ENCODE assay signal across 12 cellular contexts in genomic region chr10:7035111-7035761, GRCh38.
DNase-seq lines count a peak whose midpoint lies in the region; ATAC-seq and TF ChIP-seq lines count a peak whose summit lies in the region.
"Had no signal": no experiment of that assay in that cellular context is flagged by ENCODE, and none has a peak within 500 bp of the region (broad histone marks: within the 10 kb centered on the region; RNA-seq: fewer than 3 reads in every experiment).

No MANE protein-coding gene starts in this region.

- no peak overlapping the region for H3K4me3 ChIP-seq in foreskin fibroblast (ENCODE audit: low read depth in 1 of 2, low read length in 2 of 2)
- H3K4me3 ChIP-seq: lower lobe of right lung had no signal

- no peaks in the 10 kb centered on the region for H3K27me3 Mint-ChIP-seq in activated naive CD8-positive, alpha-beta T cell
- H3K27me3 Mint-ChIP-seq in activated naive CD8-positive, alpha-beta T cell treated with anti-CD3 and anti-CD28 coated beads for 36 hours: no peaks in the 10 kb centered on the region

- H3K9me3 Mint-ChIP-seq in activated naive CD8-positive, alpha-beta T cell (ENCODE audit: low read depth): peaks cover 8% of the 10 kb centered on the region
- no peaks in the 10 kb centered on the region for H3K9me3 Mint-ChIP-seq in activated naive CD8-positive, alpha-beta T cell treated with anti-CD3 and anti-CD28 coated beads for 36 hours

- no peak for TF ChIP-seq CTCF in foreskin fibroblast (IDR thresholded peaks at IDR 0.05; ENCODE audit: low read depth, low read length)

- H3K36me3 Mint-ChIP-seq in activated naive CD8-positive, alpha-beta T cell: peaks cover 2% of the 10 kb centered on the region
- no peaks in the 10 kb centered on the region for H3K36me3 Mint-ChIP-seq in activated naive CD8-positive, alpha-beta T cell treated with anti-CD3 and anti-CD28 coated beads for 36 hours

- no peak for ATAC-seq in GM21390 (IDR thresholded peaks at IDR 0.05; ENCODE audit: unreplicated experiment)
- no peak for ATAC-seq in HG02571 (IDR thresholded peaks at IDR 0.05; ENCODE audit: unreplicated experiment)
- ATAC-seq: lower lobe of right lung, Panc1 had no signal

- no peak for DNase-seq in activated naive CD8-positive, alpha-beta T cell treated with anti-CD3 and anti-CD28 coated beads for 36 hours
- peak; percentile 20 for DNase-seq in activated T-helper 9 cell treated with anti-CD3 and anti-CD28 coated beads, Interleukin-2, amount 50 U/mL, for 16 hours (ENCODE audit: low read depth)
- DNase-seq in stimulated activated CD4-positive, alpha-beta T cell treated with anti-CD3 and anti-CD28 coated beads, Interleukin-1b, Interleukin-23, amount 100 ng/mL, for 48 hours: peak; percentile 57
- DNase-seq in foreskin fibroblast: no peak
- no peak for DNase-seq in MV-4-11 (lab: John Stamatoyannopoulos, UW)
- DNase-seq: lower lobe of right lung, NCI-H1092, nephron progenitor cell had no signal

- H3K4me3 Mint-ChIP-seq in activated naive CD8-positive, alpha-beta T cell: no peak overlapping the region
- H3K4me3 Mint-ChIP-seq in activated naive CD8-positive, alpha-beta T cell treated with anti-CD3 and anti-CD28 coated beads for 36 hours: no peak overlapping the region
- H3K4me3 Mint-ChIP-seq: nephron progenitor cell had no signal

- H3K27ac Mint-ChIP-seq in activated naive CD8-positive, alpha-beta T cell: peak overlapping the region; percentile 31
- H3K27ac Mint-ChIP-seq in activated naive CD8-positive, alpha-beta T cell treated with anti-CD3 and anti-CD28 coated beads for 36 hours: no peak overlapping the region
- H3K27ac Mint-ChIP-seq: nephron progenitor cell had no signal

- peaks cover 30% of the 10 kb centered on the region for H3K4me1 Mint-ChIP-seq in activated naive CD8-positive, alpha-beta T cell (ENCODE audit: low read depth)
- peaks cover 11% of the 10 kb centered on the region for H3K4me1 Mint-ChIP-seq in activated naive CD8-positive, alpha-beta T cell treated with anti-CD3 and anti-CD28 coated beads for 36 hours
- H3K4me1 Mint-ChIP-seq: nephron progenitor cell had no signal

Comparison
In these comparisons a context has a peak if more than half of its experiments do, and no peak if none do; other contexts are left out.
1. DNase-seq: peak in activated T-helper 9 cell treated with anti-CD3 and anti-CD28 coated beads, Interleukin-2, amount 50 U/mL, for 16 hours (single experiment) and stimulated activated CD4-positive, alpha-beta T cell treated with anti-CD3 and anti-CD28 coated beads, Interleukin-1b, Interleukin-23, amount 100 ng/mL, for 48 hours (single experiment); none in activated naive CD8-positive, alpha-beta T cell treated with anti-CD3 and anti-CD28 coated beads for 36 hours (single experiment), foreskin fibroblast (0 of 2) and MV-4-11 (single experiment).